Comparison of ENCODE assay signal across 28 cellular contexts in genomic region chr6:53090576-53090975, GRCh38. TPM values are rescaled to one million over a fixed set of nuclear protein-coding genes. Genes with fewer than 3 reads are reported as not detected.
DNase-seq lines count a peak whose midpoint lies in the region; ATAC-seq and TF ChIP-seq lines count a peak whose summit lies in the region.
"Had no signal": no experiment of that assay in that cellular context is flagged by ENCODE, and none has a peak within 500 bp of the region (broad histone marks: within the 10 kb centered on the region; RNA-seq: fewer than 3 reads in every experiment).

No MANE protein-coding gene starts in this region.

- 59 to 79% (median 72%) methylated on average over 2 of the region's 2 CpGs for WGBS in adrenal gland, 4 donors

- H3K4me3 ChIP-seq in adrenal gland (no peak overlapping the region), fibroblast of mammary gland (ENCODE audit: control insufficient read depth, low read depth, low read length) (no peak overlapping the region)
- H3K4me3 ChIP-seq: ascending aorta, GM23338, lower lobe of right lung, right lobe of liver, vagina had no signal

- ATAC-seq in stimulated activated effector memory CD8-positive, alpha-beta T cell treated with anti-CD3 and anti-CD28 coated beads, Interleukin-12 subunit alpha, Interleukin-12 subunit beta, amount 100 ng/mL, for 72 hours, result no peak
- ATAC-seq in HG03439 (IDR thresholded peaks at IDR 0.05; ENCODE audit: unreplicated experiment) (no peak), GM18873 (IDR thresholded peaks at IDR 0.05; ENCODE audit: low FRiP score, unreplicated experiment) (no peak)
- ATAC-seq: activated T-helper 17 cell treated with anti-CD3 and anti-CD28 coated beads, Interleukin-2, amount 50 U/mL, for 72 hours; GM23338; lower lobe of right lung; stimulated activated naive CD8-positive, alpha-beta T cell treated with anti-CD3 and anti-CD28 coated beads, Interleukin-15, Interleukin-2, amounts not matched to agents 100 U/mL and 50 U/mL, for 24 hours; WTC11 had no signal

- no peak overlapping the region for H3K27ac ChIP-seq in adrenal gland
- H3K27ac ChIP-seq: ascending aorta, lower lobe of right lung, vagina had no signal

- no peaks in the 10 kb centered on the region for H3K9me3 ChIP-seq in adrenal gland (replicated peaks in 1 of 3)
- H3K9me3 ChIP-seq: ascending aorta, lower lobe of right lung, right lobe of liver, vagina had no signal

- TF ChIP-seq POLR2A in adrenal gland (IDR thresholded peaks at IDR 0.05), result no peak

- DNase-seq in HCEC 1CT (peak; percentile 35), adrenal gland (peak; percentile 28 to 81 (median 74)), fibroblast of mammary gland (ENCODE audit: low read depth) (peak; percentile 83)
- DNase-seq in stimulated activated effector memory CD8-positive, alpha-beta T cell treated with anti-CD3 and anti-CD28 coated beads, Interleukin-12 subunit alpha, Interleukin-12 subunit beta, amount 100 ng/mL, for 72 hours (ENCODE audit: low spot score in 2 of 2), result no peak
- DNase-seq in activated CD4-positive, alpha-beta T cell treated with anti-CD3 and anti-CD28 coated beads, Interleukin-2, amount 50 U/mL, for 4 hours, result no peak
- DNase-seq: activated CD8-positive, alpha-beta memory T cell treated with anti-CD3 and anti-CD28 coated beads, Interleukin-2, amount 50 U/mL, for 48 hours; effector CD8-positive, alpha-beta T cell; glutamatergic neuron; Kasumi-1; kidney; lower lobe of right lung; NCI-H1048; NCI-H187 treated with DMSO at 0.1 percent for 48 hours; NCI-H2227 treated with DMSO at 0.1 percent for 48 hours; NCI-H774; right lobe of liver; stimulated activated naive CD8-positive, alpha-beta T cell treated with anti-CD3 and anti-CD28 coated beads, Interleukin-15, Interleukin-2, amounts not matched to agents 100 U/mL and 50 U/mL, for 24 hours had no signal

- no peaks in the 10 kb centered on the region for H3K9me3 Mint-ChIP-seq in stimulated activated effector memory CD8-positive, alpha-beta T cell treated with anti-CD3 and anti-CD28 coated beads, Interleukin-12 subunit alpha, Interleukin-12 subunit beta, amount 100 ng/mL, for 72 hours
- H3K9me3 Mint-ChIP-seq: activated naive CD4-positive, alpha-beta T cell treated with anti-CD3 and anti-CD28 coated beads, Interleukin-2, amount 50 U/mL, for 24 hours; activated T-helper 17 cell treated with anti-CD3 and anti-CD28 coated beads, Interleukin-2, amount 50 U/mL, for 72 hours; CD14-positive monocyte; GM23338; WTC11 had no signal

- no peaks in the 10 kb centered on the region for H3K27me3 ChIP-seq in adrenal gland
- H3K27me3 ChIP-seq: ascending aorta, right lobe of liver, vagina had no signal

- H3K36me3 Mint-ChIP-seq in stimulated activated effector memory CD8-positive, alpha-beta T cell treated with anti-CD3 and anti-CD28 coated beads, Interleukin-12 subunit alpha, Interleukin-12 subunit beta, amount 100 ng/mL, for 72 hours, result peaks cover 100% of the 10 kb centered on the region

- H3K4me1 Mint-ChIP-seq in stimulated activated effector memory CD8-positive, alpha-beta T cell treated with anti-CD3 and anti-CD28 coated beads, Interleukin-12 subunit alpha, Interleukin-12 subunit beta, amount 100 ng/mL, for 72 hours, result no peaks in the 10 kb centered on the region
- H3K4me1 Mint-ChIP-seq: activated naive CD4-positive, alpha-beta T cell treated with anti-CD3 and anti-CD28 coated beads, Interleukin-2, amount 50 U/mL, for 24 hours; activated T-helper 17 cell treated with anti-CD3 and anti-CD28 coated beads, Interleukin-2, amount 50 U/mL, for 72 hours; CD14-positive monocyte; GM23338; WTC11 had no signal

- no peak overlapping the region for H3K4me3 Mint-ChIP-seq in stimulated activated effector memory CD8-positive, alpha-beta T cell treated with anti-CD3 and anti-CD28 coated beads, Interleukin-12 subunit alpha, Interleukin-12 subunit beta, amount 100 ng/mL, for 72 hours
- H3K4me3 Mint-ChIP-seq: activated naive CD4-positive, alpha-beta T cell treated with anti-CD3 and anti-CD28 coated beads, Interleukin-2, amount 50 U/mL, for 24 hours; activated T-helper 17 cell treated with anti-CD3 and anti-CD28 coated beads, Interleukin-2, amount 50 U/mL, for 72 hours; CD14-positive monocyte; GM23338; WTC11 had no signal

- intact Hi-C loops in adrenal gland (cut with DNase I), result no loop called here

- H3K27ac Mint-ChIP-seq in stimulated activated effector memory CD8-positive, alpha-beta T cell treated with anti-CD3 and anti-CD28 coated beads, Interleukin-12 subunit alpha, Interleukin-12 subunit beta, amount 100 ng/mL, for 72 hours, result peak overlapping the region; percentile 46
- H3K27ac Mint-ChIP-seq: activated naive CD4-positive, alpha-beta T cell treated with anti-CD3 and anti-CD28 coated beads, Interleukin-2, amount 50 U/mL, for 24 hours; activated T-helper 17 cell treated with anti-CD3 and anti-CD28 coated beads, Interleukin-2, amount 50 U/mL, for 72 hours; GM23338; WTC11 had no signal

- peaks cover 5 to 21% of the 10 kb centered on the region in 2 donors for H3K4me1 ChIP-seq in adrenal gland (replicated peaks in 1 of 2)
- H3K4me1 ChIP-seq: ascending aorta, lower lobe of right lung, vagina had no signal

- TF ChIP-seq CTCF in adrenal gland (IDR thresholded peaks at IDR 0.05), result no peak
- TF ChIP-seq CTCF in fibroblast of mammary gland (conservative IDR thresholded peaks at IDR 0.05; ENCODE audit: control insufficient read depth, insufficient read depth, low read depth, low read length), result no peak

- peaks cover 0 to 89% of the 10 kb centered on the region in 2 donors for H3K36me3 ChIP-seq in adrenal gland (replicated peaks in 1 of 2)

RNA-seq across cellular contexts. Expression of gene FBXO9, which starts 25.4 kb away (rescaled TPM):
- total RNA-seq in adrenal gland, result 100 to 1,000 TPM in 7 of 8 donors, 10 to 100 TPM in 1; 42.7 to 396 (median 163) TPM
- 100 to 1,000 TPM in 1 of 3 donors, 10 to 100 TPM in 2; 60.1 to 176 (median 60.8) TPM for polyA plus RNA-seq in adrenal gland

RNA-seq across cellular contexts. Expression of gene CILK1, which starts 29.0 kb away (rescaled TPM):
- 10 to 100 TPM; 28.2 to 71.1 (median 47.4) TPM for total RNA-seq in adrenal gland
- 10 to 100 TPM; 11.7 to 52.7 (median 12.1) TPM for polyA plus RNA-seq in adrenal gland

RNA-seq across cellular contexts. Expression of gene GCM1, which starts 58.1 kb away (rescaled TPM):
- total RNA-seq in adrenal gland, result under 1 TPM in 1 of 8 donors, not detected in 7; 0.35 TPM
- polyA plus RNA-seq in adrenal gland, result under 1 TPM in 2 of 3 donors, not detected in 1; 0.03 to 0.07 TPM
- total RNA-seq: ascending aorta, GM23338, lower lobe of right lung, right lobe of liver, vagina had no signal
- polyA plus RNA-seq: CD14-positive monocyte, esophagus, GM23338, neural cell had no signal

Comparison
In these comparisons a context has a peak if more than half of its experiments do, and no peak if none do; other contexts are left out.
1. DNase-seq: peak in HCEC 1CT (single experiment), adrenal gland (7 of 7) and fibroblast of mammary gland (single experiment); none in stimulated activated effector memory CD8-positive, alpha-beta T cell treated with anti-CD3 and anti-CD28 coated beads, Interleukin-12 subunit alpha, Interleukin-12 subunit beta, amount 100 ng/mL, for 72 hours (0 of 2) and activated CD4-positive, alpha-beta T cell treated with anti-CD3 and anti-CD28 coated beads, Interleukin-2, amount 50 U/mL, for 4 hours (0 of 2).